In the genomic region with DNA sequence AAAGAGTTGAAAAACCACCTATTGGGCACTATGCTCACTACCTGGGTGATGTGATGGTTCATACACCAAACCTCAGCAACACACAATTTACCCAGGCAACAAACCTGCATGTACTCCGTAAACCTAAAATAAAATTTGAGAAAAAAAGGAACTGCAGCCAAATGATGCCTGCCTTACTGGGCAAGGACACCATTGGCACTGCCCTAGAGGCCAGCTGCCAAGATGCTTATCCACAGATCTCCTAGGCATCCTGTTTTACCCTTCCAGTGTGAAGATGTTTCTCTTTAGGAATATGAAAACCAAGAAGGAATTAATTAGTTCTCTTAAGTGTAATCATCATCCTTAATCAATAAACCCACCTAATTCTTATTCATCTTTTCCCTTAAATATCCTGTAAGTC, we compare ENCODE assay signal across 23 cellular contexts.
"Had no signal": no experiment of that assay in that cellular context is flagged by ENCODE, and none has a peak within 500 bp of the region (broad histone marks: within the 10 kb centered on the region; RNA-seq: fewer than 3 reads in every experiment).

No MANE protein-coding gene starts in this region.

- H3K9me3 ChIP-seq: esophagus squamous epithelium, gastrocnemius medialis, left lung, lower lobe of right lung, mucosa of descending colon had no signal

- H3K4me1 ChIP-seq: gastrocnemius medialis, heart right ventricle, left lung, lower lobe of right lung had no signal

- H3K36me3 ChIP-seq: esophagus squamous epithelium, gastrocnemius medialis, heart right ventricle, lower lobe of right lung had no signal

- DNase-seq: cortex of kidney; effector CD8-positive, alpha-beta T cell; effector memory CD8-positive, alpha-beta T cell; endodermal cell; erythroblast; esophagus squamous epithelium; foreskin fibroblast; foreskin melanocyte; gastrocnemius medialis; glutamatergic neuron; head of caudate nucleus; heart right ventricle; hippocampal formation; left cardiac atrium; left lung; left ventricle myocardium superior; lower lobe of right lung; mesenchymal stem cell; mucosa of descending colon; naive B cell; naive thymus-derived CD8-positive, alpha-beta T cell had no signal

- H3K4me3 ChIP-seq: esophagus squamous epithelium, gastrocnemius medialis, heart right ventricle, left lung, lower lobe of right lung, mucosa of descending colon had no signal

- ATAC-seq: effector memory CD8-positive, alpha-beta T cell; esophagus mucosa; gastrocnemius medialis; heart right ventricle; left cardiac atrium; left lung; left ventricle myocardium superior; lower lobe of right lung; mucosa of descending colon; naive thymus-derived CD8-positive, alpha-beta T cell had no signal

- H3K27me3 ChIP-seq: esophagus squamous epithelium, gastrocnemius medialis, left lung had no signal

- H3K27ac ChIP-seq: epithelial cell of prostate, esophagus squamous epithelium, gastrocnemius medialis, heart right ventricle, left lung, lower lobe of right lung had no signal
